ENCODE assay signal across 9 cellular contexts in the genomic region with DNA sequence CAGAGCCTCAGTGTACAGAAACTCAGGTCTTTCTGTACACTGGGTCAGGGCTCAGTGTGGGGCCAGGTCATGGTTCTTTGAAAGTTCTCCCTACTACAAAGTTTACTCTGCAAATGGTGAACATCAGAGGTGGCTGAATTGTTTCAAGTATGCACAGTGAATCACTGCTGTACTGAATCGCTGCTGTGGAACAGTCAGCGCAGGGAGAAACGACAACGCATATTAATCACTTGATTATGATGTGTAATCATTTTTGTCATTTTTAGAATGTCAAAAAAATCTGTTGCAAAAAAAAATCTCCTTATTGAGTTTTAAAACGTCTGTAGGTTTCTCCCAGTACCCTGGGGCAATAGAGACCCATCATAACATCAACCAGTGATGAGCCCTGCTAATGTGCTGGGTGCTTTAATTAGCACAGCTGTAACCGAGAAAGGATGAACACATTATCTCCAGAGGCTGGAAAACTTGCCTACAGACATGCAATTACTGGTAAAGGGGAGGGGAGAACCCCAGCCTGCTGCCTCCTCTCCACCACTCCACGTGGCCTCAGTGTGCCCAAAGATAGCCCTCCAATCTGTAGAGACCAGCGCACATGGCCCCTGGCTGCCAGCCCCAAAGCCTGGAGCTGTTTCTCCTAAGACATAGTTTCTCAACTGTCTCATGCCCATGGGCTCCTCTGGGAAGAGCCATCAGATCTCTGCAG. TPM values are rescaled to one million over a fixed set of nuclear protein-coding genes. Genes with fewer than 3 reads are reported as not detected.
DNase-seq lines count a peak whose midpoint lies in the region; ATAC-seq and TF ChIP-seq lines count a peak whose summit lies in the region.
"Had no signal": no experiment of that assay in that cellular context is flagged by ENCODE, and none has a peak within 500 bp of the region (broad histone marks: within the 10 kb centered on the region; RNA-seq: fewer than 3 reads in every experiment).

No MANE protein-coding gene starts in this region.

- no peak for DNase-seq in CD8-positive, alpha-beta T cell
- peak; percentile 89 for DNase-seq in NCI-H69 (lab: John Stamatoyannopoulos, UW)
- DNase-seq in esophagus squamous epithelium (lab: John Stamatoyannopoulos, UW), result no peak
- peak in 1 of 2 donors; percentile 57 for DNase-seq in trophoblast cell
- no peak for DNase-seq in adrenal gland
- DNase-seq in iPS-NIHi7 (ENCODE audit: extremely low spot score), result no peak
- no peak for DNase-seq in OCI-LY7 (ENCODE audit: low spot score)
- DNase-seq: stimulated activated naive B cell treated with anti-CD40 and anti-IgM and Interleukin-4, amounts not matched to agents 10 μg/mL and 1 μg/mL and 100 μg/mL, for 72 hours had no signal

- H3K18ac ChIP-seq in trophoblast cell (ENCODE audit: low read length), result peak overlapping the region; percentile 13

- peak overlapping the region; percentile 57 for H3K14ac ChIP-seq in trophoblast cell (ENCODE audit: low read length)

- peaks cover 25% of the 10 kb centered on the region for H3K79me2 ChIP-seq in trophoblast cell (ENCODE audit: control insufficient read depth, insufficient read depth, low read length, poor library complexity)
- H3K79me2 ChIP-seq in OCI-LY7 (ENCODE audit: insufficient read depth, low read depth, low read length), result no peaks in the 10 kb centered on the region

- no peak overlapping the region for H3K4me2 ChIP-seq in trophoblast cell (ENCODE audit: low read length)
- no peak overlapping the region for H3K4me2 ChIP-seq in OCI-LY7 (ENCODE audit: low read length)

- H3K9ac ChIP-seq in trophoblast cell (ENCODE audit: low read length), result no peak overlapping the region

- peak overlapping the region; percentile 90 for H3K27ac Mint-ChIP-seq in CD8-positive, alpha-beta T cell

- H2BK5ac ChIP-seq in trophoblast cell (ENCODE audit: low read depth, low read length, poor library complexity), result peak overlapping the region; percentile 19

- peak overlapping the region; percentile 2 for H2BK120ac ChIP-seq in trophoblast cell (ENCODE audit: insufficient read depth, low read length, poor library complexity)

- H4K91ac ChIP-seq in trophoblast cell (ENCODE audit: low read depth, low read length), result peak overlapping the region; percentile 60

- peaks cover 92% of the 10 kb centered on the region for H3K4me1 Mint-ChIP-seq in CD8-positive, alpha-beta T cell (ENCODE audit: low read depth)

- CTCF ChIA-PET in CD8-positive, alpha-beta T cell (lab: Charles Lee), result interaction anchor here (2.8 to 4.9 kb wide), 3 partner anchors 10 to 58 kb away, joined by 10 to 28 read pairs (median 15); no protein-coding TSS in a partner anchor
- CTCF ChIA-PET in OCI-LY7 (lab: Charles Lee; ENCODE audit: unreplicated experiment), result no interaction called here

- no peaks in the 10 kb centered on the region for H3K9me3 ChIP-seq in CD8-positive, alpha-beta T cell (ENCODE audit: low read length)
- H3K9me3 ChIP-seq in esophagus squamous epithelium (no peaks in the 10 kb centered on the region), trophoblast cell (ENCODE audit: insufficient read depth, low read depth, low read length) (no peaks in the 10 kb centered on the region), adrenal gland (replicated peaks in 1 of 3) (no peaks in the 10 kb centered on the region), OCI-LY7 (ENCODE audit: low read length) (no peaks in the 10 kb centered on the region)

- peaks cover 4% of the 10 kb centered on the region for H3K36me3 Mint-ChIP-seq in CD8-positive, alpha-beta T cell
- H3K36me3 Mint-ChIP-seq: stimulated activated naive B cell treated with anti-CD40 and anti-IgM and Interleukin-4, amounts not matched to agents 10 μg/mL and 1 μg/mL and 100 μg/mL, for 72 hours had no signal

- H3K27ac ChIP-seq in CD8-positive, alpha-beta T cell (ENCODE audit: low read depth, low read length), result no peak overlapping the region
- H3K27ac ChIP-seq in esophagus squamous epithelium, result peak overlapping the region; percentile 48 to 97 (median 90)
- H3K27ac ChIP-seq in trophoblast cell (ENCODE audit: low read depth, low read length), result peak overlapping the region; percentile 89
- H3K27ac ChIP-seq in adrenal gland, result peak overlapping the region in 2 of 5 donors; percentile 73 to 84
- H3K27ac ChIP-seq in OCI-LY7 (ENCODE audit: low read depth, low read length, poor library complexity, severe bottlenecking), result no peak overlapping the region

- POLR2A ChIA-PET in CD8-positive, alpha-beta T cell (lab: Charles Lee), result interaction anchor here (0.8 to 4.6 kb wide), 4 partner anchors 8 to 73 kb away, joined by 3 to 47 read pairs (median 3); partner anchors contain the start of gene ARRB1
- POLR2A ChIA-PET in OCI-LY7 (lab: Charles Lee), result no interaction called here

- intact Hi-C loops in CD8-positive, alpha-beta T cell (cut with DNase I, micrococcal nuclease), result no loop called here
- intact Hi-C loops in esophagus squamous epithelium (cut with DNase I) (no loop called here), adrenal gland (cut with DNase I) (no loop called here), OCI-LY7 (cut with micrococcal nuclease; ENCODE audit: unreplicated experiment) (no loop called here)

- H4K20me1 ChIP-seq in OCI-LY7 (ENCODE audit: insufficient read depth, low read length), result no peaks in the 10 kb centered on the region

- H3K79me1 ChIP-seq in trophoblast cell (ENCODE audit: low read length), result peaks cover 67% of the 10 kb centered on the region

- H3K4me3 ChIP-seq in CD8-positive, alpha-beta T cell (ENCODE audit: low read depth, low read length), result no peak overlapping the region
- H3K4me3 ChIP-seq in esophagus squamous epithelium, result no peak overlapping the region
- H3K4me3 ChIP-seq in trophoblast cell (ENCODE audit: low read depth, low read length), result no peak overlapping the region
- H3K4me3 ChIP-seq in adrenal gland, result no peak overlapping the region
- no peak overlapping the region for H3K4me3 ChIP-seq in OCI-LY7 (ENCODE audit: low read depth, low read length, poor library complexity, severe bottlenecking)

- H4K12ac ChIP-seq in trophoblast cell (ENCODE audit: low read depth, low read length), result no peak overlapping the region

- peak overlapping the region; percentile 5 for H2AFZ ChIP-seq in trophoblast cell (ENCODE audit: insufficient read depth, low read length, poor library complexity)
- H2AFZ ChIP-seq in OCI-LY7 (ENCODE audit: low read length), result no peak overlapping the region

- H3K4ac ChIP-seq in trophoblast cell (ENCODE audit: low read depth, low read length), result peak overlapping the region; percentile 23

- no peaks in the 10 kb centered on the region for H3K9me2 ChIP-seq in OCI-LY7 (ENCODE audit: insufficient read depth, low read length)

- peak overlapping the region; percentile 11 for H2AK5ac ChIP-seq in trophoblast cell (ENCODE audit: low read length)

- ATAC-seq in CD8-positive, alpha-beta T cell, result no peak
- ATAC-seq in HG02981 (IDR thresholded peaks at IDR 0.05; ENCODE audit: unreplicated experiment), result no peak
- ATAC-seq: stimulated activated naive B cell treated with anti-CD40 and anti-IgM and Interleukin-4, amounts not matched to agents 10 μg/mL and 1 μg/mL and 100 μg/mL, for 72 hours had no signal

- no peaks in the 10 kb centered on the region for H3K9me3 Mint-ChIP-seq in CD8-positive, alpha-beta T cell

- TF ChIP-seq CTCF in CD8-positive, alpha-beta T cell (IDR thresholded peaks at IDR 0.05), result no peak
- no peak for TF ChIP-seq CTCF in esophagus squamous epithelium (IDR thresholded peaks at IDR 0.05)
- no peak for TF ChIP-seq CTCF in adrenal gland (IDR thresholded peaks at IDR 0.05)
- TF ChIP-seq CTCF in OCI-LY7 (conservative IDR thresholded peaks at IDR 0.05; ENCODE audit: low read length), result no peak

- no TSS peak for BruUV-seq in OCI-LY7 (replicated peaks; lab: Mats Ljungman, UMichigan)

- peak overlapping the region; percentile 81 for H2BK12ac ChIP-seq in trophoblast cell (ENCODE audit: low read length)

- WGBS in esophagus squamous epithelium, 2 donors, result 42 to 45% methylated on average over 7 to 8 of the region's 8 CpGs
- WGBS in trophoblast cell (ENCODE audit: extremely low coverage, insufficient coverage, insufficient read length), result no CpG with 5 or more reads among the region's 8 CpGs
- WGBS in adrenal gland, 4 donors, result 54 to 67% (median 63%) methylated on average over 7 to 8 of the region's 8 CpGs

- H3K27me3 Mint-ChIP-seq in CD8-positive, alpha-beta T cell (ENCODE audit: low read depth), result no peaks in the 10 kb centered on the region
- H3K27me3 Mint-ChIP-seq: stimulated activated naive B cell treated with anti-CD40 and anti-IgM and Interleukin-4, amounts not matched to agents 10 μg/mL and 1 μg/mL and 100 μg/mL, for 72 hours had no signal

- peaks cover 92% of the 10 kb centered on the region for H3K4me1 ChIP-seq in CD8-positive, alpha-beta T cell (ENCODE audit: insufficient read depth, low read length)
- H3K4me1 ChIP-seq in esophagus squamous epithelium (peaks cover 77 to 100% (median 88%) of the 10 kb centered on the region in 3 donors), trophoblast cell (ENCODE audit: control insufficient read depth in 1 of 2, insufficient read depth in 2 of 2, low read length in 2 of 2) (peaks cover 79 to 91% of the 10 kb centered on the region in 2 experiments), adrenal gland (replicated peaks in 1 of 2) (peaks cover 31 to 95% of the 10 kb centered on the region in 2 donors), OCI-LY7 (ENCODE audit: insufficient read depth, low read length, poor library complexity, severe bottlenecking) (peaks cover 17% of the 10 kb centered on the region)

- TF ChIP-seq POLR2A in esophagus squamous epithelium (IDR thresholded peaks at IDR 0.05) (no peak), adrenal gland (IDR thresholded peaks at IDR 0.05) (no peak)

- H3K4me3 Mint-ChIP-seq in CD8-positive, alpha-beta T cell, result peak overlapping the region; percentile 68

- no peak overlapping the region for H3K23ac ChIP-seq in trophoblast cell (ENCODE audit: low read length)

- H3K27me3 ChIP-seq in CD8-positive, alpha-beta T cell (ENCODE audit: insufficient read depth, low read length), result no peaks in the 10 kb centered on the region
- no peaks in the 10 kb centered on the region for H3K27me3 ChIP-seq in esophagus squamous epithelium
- no peaks in the 10 kb centered on the region for H3K27me3 ChIP-seq in trophoblast cell (ENCODE audit: insufficient read depth, low read length)
- H3K27me3 ChIP-seq in adrenal gland, result no peaks in the 10 kb centered on the region

- no peaks in the 10 kb centered on the region for H3K36me3 ChIP-seq in CD8-positive, alpha-beta T cell (ENCODE audit: insufficient read depth, low read length)
- no peaks in the 10 kb centered on the region for H3K36me3 ChIP-seq in esophagus squamous epithelium
- peaks cover 0 to 4% of the 10 kb centered on the region in 2 experiments for H3K36me3 ChIP-seq in trophoblast cell (ENCODE audit: control insufficient read depth in 1 of 2, insufficient read depth in 2 of 2, low read length in 2 of 2)
- no peaks in the 10 kb centered on the region for H3K36me3 ChIP-seq in adrenal gland (replicated peaks in 1 of 2)
- no peaks in the 10 kb centered on the region for H3K36me3 ChIP-seq in OCI-LY7 (ENCODE audit: insufficient read depth, low read length)

- H4K8ac ChIP-seq in trophoblast cell (ENCODE audit: low read depth, low read length), result peak overlapping the region; percentile 1

RNA-seq across cellular contexts. Expression of gene ARRB1, which starts 12.8 kb away (rescaled TPM):
- total RNA-seq in CD8-positive, alpha-beta T cell, result 10 to 100 TPM; 25.1 to 26.5 TPM
- total RNA-seq in esophagus squamous epithelium (10 to 100 TPM in 3 of 4 donors, 1 to 10 TPM in 1; 9.6 to 24.8 (median 17.8) TPM), adrenal gland (10 to 100 TPM; 23.7 to 53.7 (median 32.0) TPM), OCI-LY7 (2022) (not detected in 2 replicates)
- 34.1 and 34.7 TPM in 2 replicates for polyA plus RNA-seq in trophoblast cell (2013)
- 10 to 100 TPM in 1 of 3 donors, 1 to 10 TPM in 2; 4.9 to 15.2 (median 8.8) TPM for polyA plus RNA-seq in adrenal gland
- not detected in 2 replicates for total RNA-seq in OCI-LY7 (2014; rRNA removed; shearing (Covaris generic))

Comparison
In these comparisons a context has a peak if more than half of its experiments do, and no peak if none do; other contexts are left out.
1. H3K27ac ChIP-seq: peak in esophagus squamous epithelium (4 of 4) and trophoblast cell (single experiment); none in CD8-positive, alpha-beta T cell (single experiment) and OCI-LY7 (single experiment).
2. RNA of gene ARRB1, which starts 12.8 kb away (total RNA-seq): 23.7 to 53.7 TPM in adrenal gland, 25.1 to 26.5 TPM in CD8-positive, alpha-beta T cell and 9.6 to 24.8 TPM in esophagus squamous epithelium; not detected in OCI-LY7; every median in the first group is over 4 times any median in the second.